In genomic region chr12:45260481-45260824, GRCh38 we compare ENCODE assay signal across 17 cellular contexts. TPM values are rescaled to one million over a fixed set of nuclear protein-coding genes. Genes with fewer than 3 reads are reported as not detected.
DNase-seq lines count a peak whose midpoint lies in the region; ATAC-seq and TF ChIP-seq lines count a peak whose summit lies in the region.
"Had no signal": no experiment of that assay in that cellular context is flagged by ENCODE, and none has a peak within 500 bp of the region (broad histone marks: within the 10 kb centered on the region; RNA-seq: fewer than 3 reads in every experiment).

No MANE protein-coding gene starts in this region.

- no peaks in the 10 kb centered on the region for H3K9me3 Mint-ChIP-seq in activated CD4-positive, alpha-beta T cell treated with anti-CD3 and anti-CD28 coated beads, Interleukin-2, amount 10 ng/mL, durations not matched to agents 7 days and 5 days
- no peaks in the 10 kb centered on the region for H3K9me3 Mint-ChIP-seq in WTC11
- H3K9me3 Mint-ChIP-seq: activated CD4-positive, alpha-beta T cell treated with anti-CD3 and anti-CD28 coated beads, Interleukin-2, amount 10 ng/mL, durations not matched to agents 24 days and 14 days; memory B cell; stimulated activated naive CD8-positive, alpha-beta T cell treated with anti-CD3 and anti-CD28 coated beads, Interleukin-15, Interleukin-2, amounts not matched to agents 100 ng/mL and 50 ng/mL, for 24 hours had no signal

- H3K4me1 ChIP-seq in smooth muscle cell (ENCODE audit: low read depth) = peaks cover 15% of the 10 kb centered on the region
- peaks cover 3 to 45% of the 10 kb centered on the region in 2 donors for H3K4me1 ChIP-seq in ascending aorta
- H3K4me1 ChIP-seq: colonic mucosa, SJSA1 had no signal

- H3K27ac ChIP-seq in smooth muscle cell (ENCODE audit: low read depth) (peak overlapping the region; percentile 73), ascending aorta (no peak overlapping the region)
- H3K27ac ChIP-seq: colonic mucosa, SJSA1 had no signal

- H3K27me3 ChIP-seq in smooth muscle cell (ENCODE audit: low read depth) (no peaks in the 10 kb centered on the region), ascending aorta (no peaks in the 10 kb centered on the region)
- H3K27me3 ChIP-seq: colonic mucosa, SJSA1 had no signal

- peaks cover 86% of the 10 kb centered on the region for H3K79me2 ChIP-seq in smooth muscle cell (ENCODE audit: low read depth)

- TF ChIP-seq CTCF in WTC11 (IDR thresholded peaks at IDR 0.05) = no peak
- TF ChIP-seq CTCF in smooth muscle cell (IDR thresholded peaks at IDR 0.05; ENCODE audit: borderline replicate concordance, insufficient read depth, poor library complexity, severe bottlenecking) = no peak
- no peak for TF ChIP-seq CTCF in ascending aorta (IDR thresholded peaks at IDR 0.05)
- no peak for TF ChIP-seq CTCF in GM10266 (IDR thresholded peaks at IDR 0.05; ENCODE audit: control insufficient read depth, insufficient read depth, low read depth, missing control alignments)

- peak overlapping the region; percentile 67 for H3K4me2 ChIP-seq in smooth muscle cell

- no peak overlapping the region for H3K9ac ChIP-seq in smooth muscle cell (ENCODE audit: low read depth)

- CTCF ChIA-PET in activated CD4-positive, alpha-beta T cell treated with anti-CD3 and anti-CD28 coated beads, Interleukin-2, amount 10 ng/mL, durations not matched to agents 7 days and 5 days (lab: Charles Lee) = interaction anchor here (0.8 kb wide), 1 partner anchor 128 kb away, joined by 3 read pairs; no protein-coding TSS in a partner anchor
- CTCF ChIA-PET in WTC11 (lab: Charles Lee) = interaction anchor here (1.5 kb wide), 1 partner anchor 9 kb away, joined by 9 read pairs; no protein-coding TSS in a partner anchor

- ATAC-seq in WTC11 (no peak), left lobe of liver (no peak), GM21390 (IDR thresholded peaks at IDR 0.05; ENCODE audit: unreplicated experiment) (no peak)

- H3K27ac Mint-ChIP-seq in activated CD4-positive, alpha-beta T cell treated with anti-CD3 and anti-CD28 coated beads, Interleukin-2, amount 10 ng/mL, durations not matched to agents 7 days and 5 days = peak overlapping the region; percentile 25
- peak overlapping the region; percentile 88 for H3K27ac Mint-ChIP-seq in WTC11
- H3K27ac Mint-ChIP-seq: activated CD4-positive, alpha-beta T cell treated with anti-CD3 and anti-CD28 coated beads, Interleukin-2, amount 10 ng/mL, durations not matched to agents 24 days and 14 days; memory B cell; stimulated activated naive CD8-positive, alpha-beta T cell treated with anti-CD3 and anti-CD28 coated beads, Interleukin-15, Interleukin-2, amounts not matched to agents 100 ng/mL and 50 ng/mL, for 24 hours had no signal

- no peak for DNase-seq in activated CD4-positive, alpha-beta T cell treated with anti-CD3 and anti-CD28 coated beads, Interleukin-2, amount 10 ng/mL, durations not matched to agents 7 days and 5 days
- no peak for DNase-seq in activated CD4-positive, alpha-beta T cell treated with anti-CD3 and anti-CD28 coated beads, Interleukin-2, amount 50 U/mL, for 1 hour
- DNase-seq in WTC11 (ENCODE audit: low spot score) (no peak), left lobe of liver (ENCODE audit: low spot score) (peak; percentile 78), smooth muscle cell (lab: John Stamatoyannopoulos, UW; ENCODE audit: unreplicated experiment) (no peak), ascending aorta (ENCODE audit: low spot score in 2 of 2) (no peak), GM10266 (ENCODE audit: extremely low spot score) (no peak)
- DNase-seq: activated CD4-positive, alpha-beta T cell treated with anti-CD3 and anti-CD28 coated beads, Interleukin-2, amount 10 ng/mL, durations not matched to agents 24 days and 14 days; activated naive CD4-positive, alpha-beta T cell; NCI-H1048; NCI-H2081; NCI-H510A treated with DMSO at 0.1 percent for 48 hours had no signal

- H3K4me3 Mint-ChIP-seq in activated CD4-positive, alpha-beta T cell treated with anti-CD3 and anti-CD28 coated beads, Interleukin-2, amount 10 ng/mL, durations not matched to agents 7 days and 5 days = no peak overlapping the region
- no peak overlapping the region for H3K4me3 Mint-ChIP-seq in WTC11
- H3K4me3 Mint-ChIP-seq: activated CD4-positive, alpha-beta T cell treated with anti-CD3 and anti-CD28 coated beads, Interleukin-2, amount 10 ng/mL, durations not matched to agents 24 days and 14 days; memory B cell; stimulated activated naive CD8-positive, alpha-beta T cell treated with anti-CD3 and anti-CD28 coated beads, Interleukin-15, Interleukin-2, amounts not matched to agents 100 ng/mL and 50 ng/mL, for 24 hours had no signal

- no peaks in the 10 kb centered on the region for H3K27me3 Mint-ChIP-seq in activated CD4-positive, alpha-beta T cell treated with anti-CD3 and anti-CD28 coated beads, Interleukin-2, amount 10 ng/mL, durations not matched to agents 7 days and 5 days
- H3K27me3 Mint-ChIP-seq in WTC11 (ENCODE audit: low read depth) = no peaks in the 10 kb centered on the region
- H3K27me3 Mint-ChIP-seq: activated CD4-positive, alpha-beta T cell treated with anti-CD3 and anti-CD28 coated beads, Interleukin-2, amount 10 ng/mL, durations not matched to agents 24 days and 14 days; memory B cell; stimulated activated naive CD8-positive, alpha-beta T cell treated with anti-CD3 and anti-CD28 coated beads, Interleukin-15, Interleukin-2, amounts not matched to agents 100 ng/mL and 50 ng/mL, for 24 hours had no signal

- intact Hi-C loops in ascending aorta (cut with DNase I) = no loop called here

- peaks cover 5% of the 10 kb centered on the region for H3K36me3 Mint-ChIP-seq in activated CD4-positive, alpha-beta T cell treated with anti-CD3 and anti-CD28 coated beads, Interleukin-2, amount 10 ng/mL, durations not matched to agents 7 days and 5 days (ENCODE audit: low read depth)
- H3K36me3 Mint-ChIP-seq in WTC11 = no peaks in the 10 kb centered on the region; the same call in 1 of the 2 replicates

- H3K4me1 Mint-ChIP-seq in activated CD4-positive, alpha-beta T cell treated with anti-CD3 and anti-CD28 coated beads, Interleukin-2, amount 10 ng/mL, durations not matched to agents 7 days and 5 days = peaks cover 21% of the 10 kb centered on the region
- peaks cover 70% of the 10 kb centered on the region for H3K4me1 Mint-ChIP-seq in WTC11

- H4K20me1 ChIP-seq in smooth muscle cell (ENCODE audit: low read depth) = peaks cover 87% of the 10 kb centered on the region

- no peak overlapping the region for H2AFZ ChIP-seq in smooth muscle cell (ENCODE audit: low read depth)

- no peaks in the 10 kb centered on the region for H3K9me3 ChIP-seq in smooth muscle cell (replicated peaks; ENCODE audit: low read depth)
- H3K9me3 ChIP-seq in ascending aorta = no peaks in the 10 kb centered on the region
- H3K9me3 ChIP-seq: colonic mucosa, SJSA1 had no signal

- H3F3A ChIP-seq in smooth muscle cell (ENCODE audit: low read depth) = no peaks in the 10 kb centered on the region

- 71% methylated on average over 2 of the region's 2 CpGs for WGBS in smooth muscle cell (ENCODE audit: low lambda C conversion rate)

- no peak overlapping the region for H3K4me3 ChIP-seq in smooth muscle cell
- no peak overlapping the region for H3K4me3 ChIP-seq in ascending aorta
- H3K4me3 ChIP-seq: colonic mucosa, SJSA1 had no signal

- H3K36me3 ChIP-seq in smooth muscle cell (ENCODE audit: low read depth) = no peaks in the 10 kb centered on the region
- no peaks in the 10 kb centered on the region for H3K36me3 ChIP-seq in ascending aorta
- H3K36me3 ChIP-seq: colonic mucosa had no signal

- POLR2A ChIA-PET in activated CD4-positive, alpha-beta T cell treated with anti-CD3 and anti-CD28 coated beads, Interleukin-2, amount 10 ng/mL, durations not matched to agents 7 days and 5 days (lab: Charles Lee) = no interaction called here
- POLR2A ChIA-PET in WTC11 (lab: Charles Lee) = no interaction called here

TF ChIP-seq in WTC11, 78 proteins besides CTCF, POLR2A, EP300 and RAD21 (continues in another document):
- TF ChIP-seq TCF7 (CRISPR knock-in tag; IDR thresholded peaks at IDR 0.05; ENCODE audit: low read depth) (no peak), MLX (CRISPR knock-in tag; IDR thresholded peaks at IDR 0.05) (no peak), ZNF671 (CRISPR knock-in tag; IDR thresholded peaks at IDR 0.05) (no peak), HMGXB4 (CRISPR knock-in tag; IDR thresholded peaks at IDR 0.05) (no peak), EMX1 (CRISPR knock-in tag; IDR thresholded peaks at IDR 0.05) (no peak), MAX (CRISPR knock-in tag; IDR thresholded peaks at IDR 0.05) (no peak), NR1H2 (CRISPR knock-in tag; IDR thresholded peaks at IDR 0.05) (no peak), ZNF416 (CRISPR knock-in tag; IDR thresholded peaks at IDR 0.05) (no peak), SP1 (CRISPR knock-in tag; conservative IDR thresholded peaks at IDR 0.05) (no peak)

RNA-seq across cellular contexts. Expression of gene ANO6, which starts 44.6 kb away (rescaled TPM):
- total RNA-seq in activated CD4-positive, alpha-beta T cell treated with anti-CD3 and anti-CD28 coated beads, Interleukin-2, amount 10 ng/mL, durations not matched to agents 7 days and 5 days = 10 to 100 TPM; 27.3 to 32.0 TPM
- total RNA-seq in WTC11 (2021) (41.8 to 46.8 TPM (median 44.3 TPM) in 3 replicates), left lobe of liver (49.5 TPM), smooth muscle cell (106 and 115 TPM in 2 replicates), ascending aorta (49.6 TPM)
- polyA plus RNA-seq in smooth muscle cell = 44.8 and 60.3 TPM in 2 replicates
